11 cellular contexts compared by ENCODE assay signal in genomic region chr9:88776717-88777497, GRCh38.
DNase-seq lines count a peak whose midpoint lies in the region; ATAC-seq, FAIRE-seq and TF ChIP-seq lines count a peak whose summit lies in the region.
"Had no signal": no experiment of that assay in that cellular context is flagged by ENCODE, and none has a peak within 500 bp of the region (broad histone marks: within the 10 kb centered on the region; RNA-seq: fewer than 3 reads in every experiment).

No MANE protein-coding gene starts in this region.

- H3K27me3 Mint-ChIP-seq in endodermal cell (ENCODE audit: insufficient read depth): no peaks in the 10 kb centered on the region

- H3K9me3 ChIP-seq in A673 (ENCODE audit: low read depth, low read length, poor library complexity, severe bottlenecking) (no peaks in the 10 kb centered on the region), adrenal gland (replicated peaks in 1 of 3) (no peaks in the 10 kb centered on the region), keratinocyte (ENCODE audit: control insufficient read depth, low read depth, low read length) (no peaks in the 10 kb centered on the region), endodermal cell (ENCODE audit: control insufficient read depth, low read length) (no peaks in the 10 kb centered on the region)

- peaks cover 56% of the 10 kb centered on the region for H3K4me1 Mint-ChIP-seq in endodermal cell

- BruUV-seq in A673 (replicated peaks; lab: Mats Ljungman, UMichigan): TSS peak; percentile 71

- peak overlapping the region; percentile 48 for H3K9ac ChIP-seq in keratinocyte (ENCODE audit: control insufficient read depth, extremely low read depth, insufficient read depth, low read length)
- H3K9ac ChIP-seq in endodermal cell (ENCODE audit: extremely low read depth, low read length, poor library complexity, severe bottlenecking): no peak overlapping the region

- H3K4me1 ChIP-seq in A673 (ENCODE audit: insufficient read depth, low read length, poor library complexity, severe bottlenecking) (peaks cover 66% of the 10 kb centered on the region), adrenal gland (replicated peaks in 1 of 2) (peaks cover 5 to 27% of the 10 kb centered on the region in 2 donors), keratinocyte (ENCODE audit: control insufficient read depth, extremely low read depth, insufficient read depth, low read length) (peaks cover 56% of the 10 kb centered on the region), endodermal cell (ENCODE audit: control insufficient read depth, insufficient read depth, low read length) (peaks cover 28% of the 10 kb centered on the region)

- H3K4me3 Mint-ChIP-seq in endodermal cell: no peak overlapping the region
- H3K4me3 Mint-ChIP-seq: natural killer cell treated with Interleukin-12 subunit alpha and Interleukin-12 subunit beta and Interleukin-15 and Interleukin-18, amount 100 ng/mL, for 72 hours had no signal

- H3K27ac ChIP-seq in A673 (ENCODE audit: low read depth, low read length, poor library complexity, severe bottlenecking) (peak overlapping the region; percentile 81), adrenal gland (peak overlapping the region in 3 of 5 donors; percentile 18 to 92 (median 41)), keratinocyte (ENCODE audit: control insufficient read depth, insufficient read depth, low read length) (peak overlapping the region; percentile 82), endodermal cell (ENCODE audit: low read depth, low read length) (no peak overlapping the region), dorsolateral prefrontal cortex (peak overlapping the region in 2 of 59 donors; percentile 2 to 20)

- no peak overlapping the region for H3K27ac Mint-ChIP-seq in endodermal cell

- H3K27me3 ChIP-seq in A673 (replicated peaks; ENCODE audit: insufficient read depth, low read depth, low read length, poor library complexity) (no peaks in the 10 kb centered on the region), adrenal gland (no peaks in the 10 kb centered on the region), keratinocyte (ENCODE audit: control insufficient read depth, extremely low read depth, insufficient read depth, low read length) (no peaks in the 10 kb centered on the region), endodermal cell (ENCODE audit: control insufficient read depth, insufficient read depth, low read length, poor library complexity, severe bottlenecking) (no peaks in the 10 kb centered on the region), dorsolateral prefrontal cortex (no peaks in the 10 kb centered on the region)

- no peak for ATAC-seq in esophagus mucosa

- DNase-seq in A673 (ENCODE audit: low spot score) (no peak), HFF-Myc (ENCODE audit: extremely low read depth, low read depth) (peak; percentile 52), adrenal gland (no peak), keratinocyte (ENCODE audit: low read depth, low spot score) (peak; percentile 87), endodermal cell (no peak), GF-D8 (lab: John Stamatoyannopoulos, UW) (no peak), dorsolateral prefrontal cortex (no peak)
- DNase-seq: activated naive CD4-positive, alpha-beta T cell treated with Interleukin-2 at 50 U/mL for 16 hours; NCI-H82 had no signal

- intact Hi-C loops in A673 (cut with micrococcal nuclease; ENCODE audit: unreplicated experiment): loop anchor here (5.0 kb wide), 1 partner anchor 45 kb away; no protein-coding TSS in a partner anchor
- intact Hi-C loops in adrenal gland (cut with DNase I): no loop called here
- intact Hi-C loops in dorsolateral prefrontal cortex (cut with DNase I): no loop called here

- H3K9me1 ChIP-seq in keratinocyte (ENCODE audit: control insufficient read depth, extremely low read depth, insufficient read depth, low read length): no peaks in the 10 kb centered on the region

- no peak overlapping the region for H3K4me3 ChIP-seq in A673 (ENCODE audit: low read depth, low read length, poor library complexity, severe bottlenecking)
- no peak overlapping the region for H3K4me3 ChIP-seq in HFF-Myc (replicated peaks; ENCODE audit: low read depth, low read length)
- no peak overlapping the region for H3K4me3 ChIP-seq in adrenal gland
- no peak overlapping the region for H3K4me3 ChIP-seq in keratinocyte (ENCODE audit: control insufficient read depth in 2 of 3, extremely low read depth in 1 of 3, insufficient read depth in 2 of 3, low read depth in 1 of 3, low read length in 3 of 3)
- no peak overlapping the region for H3K4me3 ChIP-seq in endodermal cell (ENCODE audit: low read length)
- H3K4me3 ChIP-seq in dorsolateral prefrontal cortex: no peak overlapping the region

- dilution Hi-C loops in keratinocyte (cut with MboI; ENCODE audit: extremely low pct_ligation_motif_present, low sequenced_read_pairs): no loop called here

- H3K36me3 Mint-ChIP-seq in endodermal cell (ENCODE audit: low read depth): no peaks in the 10 kb centered on the region
- H3K36me3 Mint-ChIP-seq: natural killer cell treated with Interleukin-12 subunit alpha and Interleukin-12 subunit beta and Interleukin-15 and Interleukin-18, amount 100 ng/mL, for 72 hours had no signal

- TF ChIP-seq CTCF in A673 (conservative IDR thresholded peaks at IDR 0.05; ENCODE audit: low read depth, low read length): no peak
- no peak for TF ChIP-seq CTCF in HFF-Myc (IDR thresholded peaks at IDR 0.05; ENCODE audit: low read depth, low read length, missing control alignments)
- TF ChIP-seq CTCF in adrenal gland (IDR thresholded peaks at IDR 0.05): no peak
- no peak for TF ChIP-seq CTCF in keratinocyte (optimal IDR thresholded peaks at IDR 0.05 in 1 of 3, IDR thresholded peaks at IDR 0.05 in 1 of 3, conservative IDR thresholded peaks at IDR 0.05 in 1 of 3; ENCODE audit: extremely low read depth in 1 of 3, insufficient read depth in 2 of 3, low read length in 3 of 3)
- no peak for TF ChIP-seq CTCF in endodermal cell (conservative IDR thresholded peaks at IDR 0.05)
- no peak for TF ChIP-seq CTCF in dorsolateral prefrontal cortex (IDR thresholded peaks at IDR 0.05 in 54 of 56, conservative IDR thresholded peaks at IDR 0.05 in 2 of 56; ENCODE audit: low read depth in 1 of 56, partially characterized antibody in 56 of 56)

- WGBS in adrenal gland, 4 donors: 82 to 91% (median 87%) methylated on average over 7 of the region's 7 CpGs
- 97 to 98% methylated on average over 5 to 6 of the region's 7 CpGs for WGBS in endodermal cell (ENCODE audit: insufficient coverage in 1 of 2, insufficient read length in 1 of 2), 2 experiments

- H3K4me2 ChIP-seq in keratinocyte (ENCODE audit: control insufficient read depth, extremely low read depth, insufficient read depth, low read depth, low read length): peak overlapping the region; percentile 27

- no peak overlapping the region for H2AFZ ChIP-seq in keratinocyte (ENCODE audit: control insufficient read depth, low read length)

- peak; percentile 73 for FAIRE-seq in keratinocyte (lab: Jason Lieb, UNC)

- CTCF ChIA-PET in A673 (lab: Charles Lee): no interaction called here

- H3K9me3 Mint-ChIP-seq in endodermal cell: no peaks in the 10 kb centered on the region
- H3K9me3 Mint-ChIP-seq: natural killer cell treated with Interleukin-12 subunit alpha and Interleukin-12 subunit beta and Interleukin-15 and Interleukin-18, amount 100 ng/mL, for 72 hours had no signal

- H4K20me1 ChIP-seq in keratinocyte (ENCODE audit: control insufficient read depth, extremely low read depth, insufficient read depth, low read length): no peaks in the 10 kb centered on the region

- H3K36me3 ChIP-seq in A673 (ENCODE audit: insufficient read depth, low read length, poor library complexity, severe bottlenecking) (no peaks in the 10 kb centered on the region), adrenal gland (replicated peaks in 1 of 2) (no peaks in the 10 kb centered on the region), keratinocyte (ENCODE audit: control insufficient read depth in 2 of 2, extremely low read depth in 1 of 2, insufficient read depth in 2 of 2, low read length in 2 of 2) (no peaks in the 10 kb centered on the region), endodermal cell (ENCODE audit: control insufficient read depth, insufficient read depth, low read length) (no peaks in the 10 kb centered on the region)

- no peaks in the 10 kb centered on the region for H3K79me2 ChIP-seq in keratinocyte (ENCODE audit: control insufficient read depth, insufficient read depth, low read length)

- POLR2A ChIA-PET in A673 (lab: Charles Lee; ENCODE audit: low non-redundant PET): interaction anchor here (0.7 kb wide), 1 partner anchor 193 kb away, joined by 5 read pairs; no protein-coding TSS in a partner anchor

- TF ChIP-seq POLR2A in adrenal gland (IDR thresholded peaks at IDR 0.05): no peak

Comparison
In these comparisons a context has a peak if more than half of its experiments do, and no peak if none do; other contexts are left out.
1. DNase-seq: peak in HFF-Myc (single experiment) and keratinocyte (single experiment); none in A673 (single experiment), adrenal gland (0 of 7), endodermal cell (single experiment), GF-D8 (single experiment) and dorsolateral prefrontal cortex (0 of 10).